ENCODE assay signal across 16 cellular contexts in genomic region chr1:83064589-83065242, GRCh38.
A peak's percentile ranks its signal among the peaks of the same experiment; 100 is the strongest.
DNase-seq lines count a peak whose midpoint lies in the region; ATAC-seq, FAIRE-seq and TF ChIP-seq lines count a peak whose summit lies in the region.
"Had no signal": no experiment of that assay in that cellular context is flagged by ENCODE, and none has a peak within 500 bp of the region (broad histone marks: within the 10 kb centered on the region; RNA-seq: fewer than 3 reads in every experiment).

No MANE protein-coding gene starts in this region.

- ATAC-seq in T-helper 17 cell: no peak

- peak overlapping the region; percentile 25 for H3K4me3 Mint-ChIP-seq in T-helper 17 cell
- H3K4me3 Mint-ChIP-seq: activated B cell treated with CpG ODN at 0.5 μM for 24 hours; activated naive CD4-positive, alpha-beta T cell treated with anti-CD3 and anti-CD28 coated beads, Interleukin-2, amount 50 U/mL, for 24 hours; naive B cell had no signal

- H3K27me3 Mint-ChIP-seq in T-helper 17 cell: no peaks in the 10 kb centered on the region
- H3K27me3 Mint-ChIP-seq: activated B cell treated with CpG ODN at 0.5 μM for 24 hours; activated naive CD4-positive, alpha-beta T cell treated with anti-CD3 and anti-CD28 coated beads, Interleukin-2, amount 50 U/mL, for 24 hours; naive B cell had no signal

- H3K9me3 ChIP-seq in T-helper 17 cell (ENCODE audit: control insufficient read depth, low read length, poor library complexity, severe bottlenecking): no peaks in the 10 kb centered on the region
- H3K9me3 ChIP-seq: BLaER1 treated with 17β-estradiol and CSF1 and Interleukin-3, amounts not matched to agents 10 nM and 100 nM had no signal

- peak overlapping the region; percentile 27 for H3K4me3 ChIP-seq in AG10803 (ENCODE audit: low read length)
- H3K4me3 ChIP-seq: BLaER1 treated with 17β-estradiol and CSF1 and Interleukin-3, amounts not matched to agents 10 nM and 100 nM; cardiac muscle cell had no signal

- peaks cover 11% of the 10 kb centered on the region for H3K4me1 Mint-ChIP-seq in T-helper 17 cell
- H3K4me1 Mint-ChIP-seq: activated B cell treated with CpG ODN at 0.5 μM for 24 hours, naive B cell had no signal

- DNase-seq in AG10803 (ENCODE audit: low read depth): no peak
- DNase-seq in H4 (ENCODE audit: low spot score): peak; percentile 4
- no peak for DNase-seq in T-helper 17 cell
- DNase-seq in NCI-H1436 (lab: John Stamatoyannopoulos, UW): no peak
- no peak for DNase-seq in NCI-H345 treated with DMSO at 0.1 percent for 48 hours (lab: John Stamatoyannopoulos, UW; ENCODE audit: unreplicated experiment)
- no peak for DNase-seq in NOMO-1 (lab: John Stamatoyannopoulos, UW; ENCODE audit: unreplicated experiment in 2 of 2)
- DNase-seq in NCI-H1694 treated with DMSO at 0.1 percent for 48 hours (lab: John Stamatoyannopoulos, UW): no peak
- DNase-seq: activated B cell treated with CpG ODN at 0.5 μM for 24 hours; naive B cell; NCI-H2227 treated with DMSO at 0.1 percent for 48 hours; stimulated activated CD8-positive, alpha-beta memory T cell treated with anti-CD3 and anti-CD28 coated beads, Interleukin-4, amount 100 ng/mL, for 48 hours had no signal

- no peaks in the 10 kb centered on the region for H3K36me3 Mint-ChIP-seq in T-helper 17 cell (ENCODE audit: low read depth)

- H3K27ac Mint-ChIP-seq in T-helper 17 cell: no peak overlapping the region
- H3K27ac Mint-ChIP-seq: activated B cell treated with CpG ODN at 0.5 μM for 24 hours; activated naive CD4-positive, alpha-beta T cell treated with anti-CD3 and anti-CD28 coated beads, Interleukin-2, amount 50 U/mL, for 24 hours; naive B cell had no signal

- peak; percentile 43 for FAIRE-seq in islet of Langerhans (lab: Jason Lieb, UNC)
- FAIRE-seq: GM12891 had no signal

- no peak for TF ChIP-seq CTCF in AG10803 (conservative IDR thresholded peaks at IDR 0.05; ENCODE audit: low read length)
